In the genomic region with DNA sequence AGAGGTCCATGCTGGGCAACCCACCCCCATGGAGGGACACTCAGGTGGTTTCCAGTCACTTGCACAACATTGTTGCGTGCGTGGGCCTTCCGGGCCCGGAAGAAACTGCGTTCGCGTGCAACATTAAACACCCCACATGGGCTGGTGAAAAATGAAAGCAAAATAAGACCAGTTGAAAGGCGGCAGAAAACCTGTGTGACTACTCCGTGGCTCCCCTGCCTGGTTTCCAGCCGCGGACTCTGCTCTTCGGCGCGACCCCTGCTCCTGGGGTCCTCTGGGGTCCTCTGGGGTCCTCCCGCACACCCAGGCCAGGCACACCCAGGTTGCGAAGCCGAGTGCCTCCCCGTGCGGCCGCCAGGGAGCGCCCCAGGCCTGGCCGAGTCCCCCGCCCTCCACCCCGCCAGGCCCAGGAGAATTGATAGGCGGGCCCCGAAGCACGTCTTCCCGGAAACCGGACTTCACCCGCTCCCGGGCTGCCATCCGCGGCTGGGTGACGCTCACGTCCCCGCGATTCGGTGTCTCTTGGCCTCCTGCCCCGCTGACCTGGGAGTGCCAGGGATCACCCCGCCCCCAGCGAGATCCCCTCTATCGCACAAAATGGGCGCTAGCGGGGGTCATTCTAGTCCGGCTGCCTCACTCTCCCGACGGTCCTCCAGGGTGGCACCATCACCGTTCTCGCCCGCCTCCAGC, we compare ENCODE assay signal across 9 cellular contexts. TPM values are rescaled to one million over a fixed set of nuclear protein-coding genes. Genes with fewer than 3 reads are reported as not detected.
DNase-seq lines count a peak whose midpoint lies in the region; TF ChIP-seq lines count a peak whose summit lies in the region.
"Had no signal": no experiment of that assay in that cellular context is flagged by ENCODE, and none has a peak within 500 bp of the region (broad histone marks: within the 10 kb centered on the region; RNA-seq: fewer than 3 reads in every experiment).

No MANE protein-coding gene starts in this region.

- no peaks in the 10 kb centered on the region for H3K36me3 ChIP-seq in HUES64 (ENCODE audit: insufficient read depth, low read length)

- peaks cover 8% of the 10 kb centered on the region for H3K36me3 Mint-ChIP-seq in mesothelial cell of epicardium

- H3K4me3 Mint-ChIP-seq in mesothelial cell of epicardium: peak overlapping the region; percentile 59

- H3K27me3 ChIP-seq in HUES64 (ENCODE audit: insufficient read depth, low read length): no peaks in the 10 kb centered on the region

- DNase-seq in CMK (ENCODE audit: low read depth): peak; percentile 58
- peak; percentile 90 for DNase-seq in GM20000 (ENCODE audit: low spot score)
- peak; percentile 51 for DNase-seq in activated CD4-positive, CD25-positive, alpha-beta regulatory T cell treated with anti-CD3 and anti-CD28 coated beads, Interleukin-2, amount 50 U/mL, for 16 hours (ENCODE audit: low read depth, low spot score)
- DNase-seq in coronary artery (ENCODE audit: low spot score): peak; percentile 73
- DNase-seq in mesothelial cell of epicardium (ENCODE audit: low spot score in 2 of 2, unreplicated experiment in 2 of 2): peak in 1 of 2 experiments; percentile 49
- DNase-seq in stimulated activated CD8-positive, alpha-beta memory T cell treated with anti-CD3 and anti-CD28 coated beads, Interleukin-7, amount 100 ng/mL, for 24 hours (ENCODE audit: low read depth): peak; percentile 46
- no peak for DNase-seq in inferior parietal cortex (ENCODE audit: extremely low spot score)

- 82% methylated on average over 50 of the region's 50 CpGs for WGBS in HUES64

- TF ChIP-seq CTCF in GM20000 (IDR thresholded peaks at IDR 0.05; ENCODE audit: extremely low read depth, missing control alignments): peak; percentile 65
- no peak for TF ChIP-seq CTCF in coronary artery (IDR thresholded peaks at IDR 0.05)
- no peak for TF ChIP-seq CTCF in mesothelial cell of epicardium (IDR thresholded peaks at IDR 0.05; ENCODE audit: unreplicated experiment)

- H3K27ac ChIP-seq in HUES64 (ENCODE audit: low read depth, low read length): no peak overlapping the region
- H3K27ac ChIP-seq in coronary artery: peak overlapping the region in 1 of 2 donors; percentile 52
- H3K27ac ChIP-seq: SK-N-MC had no signal

- H3K9me3 Mint-ChIP-seq in mesothelial cell of epicardium: no peaks in the 10 kb centered on the region

- H3K4me3 ChIP-seq in HUES64 (ENCODE audit: low read length) (peak overlapping the region; percentile 34; the same call in 1 of the 2 replicates), coronary artery (peak overlapping the region; percentile 57)
- H3K4me3 ChIP-seq: SK-N-MC had no signal

- H3K27me3 Mint-ChIP-seq in mesothelial cell of epicardium (ENCODE audit: low read depth): no peaks in the 10 kb centered on the region

- H3K4me1 Mint-ChIP-seq in mesothelial cell of epicardium: peaks cover 13% of the 10 kb centered on the region

- peak overlapping the region; percentile 67 for H3K27ac Mint-ChIP-seq in mesothelial cell of epicardium

- no peaks in the 10 kb centered on the region for H3K9me3 ChIP-seq in HUES64 (ENCODE audit: insufficient read depth, low read depth, low read length)

- no peak overlapping the region for H3K9ac ChIP-seq in HUES64 (ENCODE audit: low read depth, low read length)

- 0 out of 2 replicates have a peak, but pooled peaks cover 4% of the 10 kb centered on the region for H3K4me1 ChIP-seq in HUES64 (ENCODE audit: insufficient read depth, low read length)

RNA-seq across cellular contexts. Expression of a gene that starts 1.9 kb away (rescaled TPM):
- not detected for polyA plus RNA-seq in HUES64 (2013, experiment 1 of 2)
- polyA plus RNA-seq in HUES64 (2013, experiment 2 of 2): 0.13 TPM
- 0.27 to 0.29 TPM (median 0.27 TPM) in 3 replicates for total RNA-seq in mesothelial cell of epicardium
